ENCODE assay signal across 16 cellular contexts in the genomic region with DNA sequence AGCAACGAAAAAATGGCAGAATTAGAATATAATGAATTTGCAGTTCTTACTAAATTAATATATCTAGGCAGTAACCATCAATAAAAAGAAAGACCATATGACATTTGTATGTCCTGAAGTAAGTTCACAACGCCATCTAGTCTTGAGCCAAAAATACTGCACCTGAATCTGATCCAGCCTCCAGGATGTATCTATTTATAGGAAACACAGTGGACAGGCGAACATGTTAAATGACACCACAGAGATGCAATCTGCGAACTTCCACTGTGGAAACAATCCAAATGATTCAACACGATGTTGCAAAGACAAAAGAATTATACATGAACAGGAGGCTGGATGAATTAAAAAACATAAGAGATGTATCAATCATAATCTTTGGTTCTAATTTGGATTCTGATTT.
DNase-seq lines count a peak whose midpoint lies in the region; ATAC-seq, FAIRE-seq and TF ChIP-seq lines count a peak whose summit lies in the region.
"Had no signal": no experiment of that assay in that cellular context is flagged by ENCODE, and none has a peak within 500 bp of the region (broad histone marks: within the 10 kb centered on the region; RNA-seq: fewer than 3 reads in every experiment).

No MANE protein-coding gene starts in this region.

- in situ Hi-C loops in GM13976 (cut with MboI; ENCODE audit: low sequenced_read_pairs, unreplicated experiment) = no loop called here

- no peaks in the 10 kb centered on the region for H3K9me3 ChIP-seq in body of pancreas
- H3K9me3 ChIP-seq: HAP-1 had no signal

- intact Hi-C loops in body of pancreas (cut with DNase I) = no loop called here
- intact Hi-C loops in activated naive CD4-positive, alpha-beta T cell treated with anti-CD3 and anti-CD28 coated beads for 36 hours (cut with micrococcal nuclease) = loop anchor here (5.0 kb wide), 1 partner anchor 187 kb away; no protein-coding TSS in a partner anchor

- no peaks in the 10 kb centered on the region for H3K9me3 Mint-ChIP-seq in activated naive CD4-positive, alpha-beta T cell treated with anti-CD3 and anti-CD28 coated beads for 36 hours

- no peak overlapping the region for H3K27ac Mint-ChIP-seq in activated naive CD4-positive, alpha-beta T cell treated with anti-CD3 and anti-CD28 coated beads for 36 hours
- H3K27ac Mint-ChIP-seq: CD4-positive, CD25-positive, alpha-beta regulatory T cell had no signal

- 56 to 64% methylated on average over 5 of the region's 5 CpGs for WGBS in body of pancreas, 2 donors

- peaks cover 3% of the 10 kb centered on the region for H3K27me3 Mint-ChIP-seq in activated naive CD4-positive, alpha-beta T cell treated with anti-CD3 and anti-CD28 coated beads for 36 hours (ENCODE audit: low read depth)
- H3K27me3 Mint-ChIP-seq: CD4-positive, CD25-positive, alpha-beta regulatory T cell had no signal

- no peaks in the 10 kb centered on the region for H3K36me3 ChIP-seq in body of pancreas (replicated peaks in 1 of 2; ENCODE audit: insufficient read depth in 1 of 2, low read depth in 2 of 2)
- H3K36me3 ChIP-seq: HAP-1 had no signal

- H3K27ac ChIP-seq in body of pancreas = no peak overlapping the region

- no peaks in the 10 kb centered on the region for H3K4me1 ChIP-seq in body of pancreas
- H3K4me1 ChIP-seq: HAP-1 had no signal

- no peaks in the 10 kb centered on the region for H3K4me1 Mint-ChIP-seq in activated naive CD4-positive, alpha-beta T cell treated with anti-CD3 and anti-CD28 coated beads for 36 hours (ENCODE audit: low read depth)
- H3K4me1 Mint-ChIP-seq: CD4-positive, CD25-positive, alpha-beta regulatory T cell had no signal

- H3K27me3 ChIP-seq in body of pancreas = no peaks in the 10 kb centered on the region

- H3K36me3 Mint-ChIP-seq in activated naive CD4-positive, alpha-beta T cell treated with anti-CD3 and anti-CD28 coated beads for 36 hours (ENCODE audit: low read depth) = no peaks in the 10 kb centered on the region
- H3K36me3 Mint-ChIP-seq: CD4-positive, CD25-positive, alpha-beta regulatory T cell had no signal

- no peak for TF ChIP-seq POLR2A in body of pancreas (IDR thresholded peaks at IDR 0.05)

- H3K4me3 Mint-ChIP-seq in activated naive CD4-positive, alpha-beta T cell treated with anti-CD3 and anti-CD28 coated beads for 36 hours = no peak overlapping the region
- H3K4me3 Mint-ChIP-seq: CD4-positive, CD25-positive, alpha-beta regulatory T cell had no signal

- CTCF ChIA-PET in activated naive CD4-positive, alpha-beta T cell treated with anti-CD3 and anti-CD28 coated beads for 36 hours (lab: Charles Lee) = no interaction called here

- peak; percentile 4 for DNase-seq in A172 (ENCODE audit: low spot score)
- no peak for DNase-seq in GM13976 (ENCODE audit: low spot score)
- DNase-seq in RCC 7860 (ENCODE audit: low spot score) = peak; percentile 6
- peak; percentile 16 to 30 for DNase-seq in dermis microvascular lymphatic vessel endothelial cell (ENCODE audit: low read depth in 2 of 2)
- DNase-seq in activated CD8-positive, alpha-beta memory T cell treated with anti-CD3 and anti-CD28 coated beads, Interleukin-2, amount 50 U/mL, for 4 hours = no peak
- no peak for DNase-seq in body of pancreas
- DNase-seq in activated naive CD4-positive, alpha-beta T cell treated with anti-CD3 and anti-CD28 coated beads for 36 hours = no peak
- DNase-seq: Calu3; CD4-positive, CD25-positive, alpha-beta regulatory T cell; DMS79 treated with DMSO at 0.1 percent for 48 hours; NCI-H1092; NCI-H774; SW 1271 had no signal

- no peak overlapping the region for H3K4me3 ChIP-seq in body of pancreas
- H3K4me3 ChIP-seq: HAP-1, K562 had no signal

- TF ChIP-seq CTCF in GM13976 (IDR thresholded peaks at IDR 0.05; ENCODE audit: borderline replicate concordance, control extremely low read depth, extremely low read depth, insufficient read depth, missing control alignments) (peak; percentile 12), body of pancreas (IDR thresholded peaks at IDR 0.05) (no peak)

- FAIRE-seq in RCC 7860 (lab: Jason Lieb, UNC) = no peak
- FAIRE-seq: K562 had no signal

- ATAC-seq in body of pancreas (no peak), HG02763 (IDR thresholded peaks at IDR 0.05; ENCODE audit: unreplicated experiment) (no peak)
- ATAC-seq: K562 had no signal

Comparison
In these comparisons a context has a peak if more than half of its experiments do, and no peak if none do; other contexts are left out.
1. DNase-seq: peak in A172 (single experiment), RCC 7860 (single experiment) and dermis microvascular lymphatic vessel endothelial cell (2 of 2); none in GM13976 (single experiment), activated CD8-positive, alpha-beta memory T cell treated with anti-CD3 and anti-CD28 coated beads, Interleukin-2, amount 50 U/mL, for 4 hours (single experiment), body of pancreas (0 of 4) and activated naive CD4-positive, alpha-beta T cell treated with anti-CD3 and anti-CD28 coated beads for 36 hours (single experiment).